In genomic region chr12:31224768-31225448, GRCh38 we compare ENCODE assay signal across 1 cellular context.
TF ChIP-seq lines count a peak whose summit lies in the region.

No MANE protein-coding gene starts in this region.

TF ChIP-seq in Ishikawa, 13 proteins besides CTCF, POLR2A, EP300 and RAD21:
- TF ChIP-seq REST (IDR thresholded peaks at IDR 0.05; ENCODE audit: low read depth) (no peak), NFIC (IDR thresholded peaks at IDR 0.05) (0 out of 2 replicates have a peak, but pooled peaks have one; percentile 9), TEAD4 (IDR thresholded peaks at IDR 0.05) (peak; percentile 39)
